Comparison of ENCODE assay signal across 1 cellular context in genomic region chr4:7516116-7516772, GRCh38.
A peak's percentile ranks its signal among the peaks of the same experiment; 100 is the strongest.
TF ChIP-seq lines count a peak whose summit lies in the region.

No MANE protein-coding gene starts in this region.

TF ChIP-seq in HepG2, 621 proteins besides CTCF, POLR2A, EP300 and RAD21:
- TF ChIP-seq STAT6 (CRISPR knock-in tag; IDR thresholded peaks at IDR 0.05; ENCODE audit: borderline replicate concordance) (no peak), BCL6 (CRISPR knock-in tag; IDR thresholded peaks at IDR 0.05) (peak; percentile 76), ZNF598 (CRISPR knock-in tag; IDR thresholded peaks at IDR 0.05; ENCODE audit: borderline replicate concordance) (no peak), ZBTB37 (CRISPR knock-in tag; IDR thresholded peaks at IDR 0.05) (no peak), ARID4A (CRISPR knock-in tag; IDR thresholded peaks at IDR 0.05; ENCODE audit: borderline replicate concordance) (0 out of 2 replicates have a peak, but pooled peaks have one; percentile 8), SMARCC2 (IDR thresholded peaks at IDR 0.05) (no peak), MAX (IDR thresholded peaks at IDR 0.05) (0 out of 2 replicates have a peak, but pooled peaks have one; percentile 20), ERF (CRISPR knock-in tag; IDR thresholded peaks at IDR 0.05) (no peak), DR1 (CRISPR knock-in tag; IDR thresholded peaks at IDR 0.05) (no peak), IKZF1 (IDR thresholded peaks at IDR 0.05) (no peak), ZNF878 (CRISPR knock-in tag; IDR thresholded peaks at IDR 0.05) (no peak), CERS6 (CRISPR knock-in tag; IDR thresholded peaks at IDR 0.05) (no peak), ZNF773 (CRISPR knock-in tag; IDR thresholded peaks at IDR 0.05; ENCODE audit: borderline replicate concordance) (no peak), HMGXB4 (CRISPR knock-in tag; IDR thresholded peaks at IDR 0.05; ENCODE audit: borderline replicate concordance in 1 of 2, low read depth in 1 of 2) (no peak), HDAC1 (CRISPR knock-in tag; IDR thresholded peaks at IDR 0.05) (no peak), SMAD9 (CRISPR knock-in tag; IDR thresholded peaks at IDR 0.05) (no peak), GMEB1 (CRISPR knock-in tag; IDR thresholded peaks at IDR 0.05; ENCODE audit: borderline replicate concordance) (0 out of 2 replicates have a peak, but pooled peaks have one; percentile 23), POLR2AphosphoS2 (IDR thresholded peaks at IDR 0.05; ENCODE audit: low read depth, low read length) (no peak), KDM5B (CRISPR knock-in tag; IDR thresholded peaks at IDR 0.05; ENCODE audit: borderline replicate concordance) (0 out of 2 replicates have a peak, but pooled peaks have one; percentile 24), TEAD2 (CRISPR knock-in tag; IDR thresholded peaks at IDR 0.05) (no peak), ZFP82 (CRISPR knock-in tag; IDR thresholded peaks at IDR 0.05; ENCODE audit: borderline replicate concordance) (no peak)
